In the genomic region with DNA sequence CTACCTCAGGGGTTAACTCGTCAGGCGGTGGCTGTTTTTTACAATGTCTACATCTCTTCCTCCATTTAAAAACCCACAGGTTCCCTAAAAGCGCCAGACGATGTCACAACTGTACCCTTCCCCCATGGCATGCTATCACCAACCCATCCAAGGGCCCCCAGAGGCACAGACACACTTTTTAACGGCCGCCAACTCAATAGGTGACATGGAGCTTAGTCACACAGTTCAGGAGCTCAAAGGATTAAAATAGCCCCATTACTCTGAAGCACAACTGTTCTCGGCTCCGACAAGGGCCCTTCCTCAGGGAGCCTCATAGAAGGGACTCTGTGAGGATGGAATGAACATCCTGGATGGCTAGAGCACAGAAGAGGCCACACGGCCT, we compare ENCODE assay signal across 11 cellular contexts. TPM values are rescaled to one million over a fixed set of nuclear protein-coding genes. Genes with fewer than 3 reads are reported as not detected.
DNase-seq lines count a peak whose midpoint lies in the region; ATAC-seq and TF ChIP-seq lines count a peak whose summit lies in the region.
"Had no signal": no experiment of that assay in that cellular context is flagged by ENCODE, and none has a peak within 500 bp of the region (broad histone marks: within the 10 kb centered on the region; RNA-seq: fewer than 3 reads in every experiment).

No MANE protein-coding gene starts in this region.

- H3F3A ChIP-seq in GM23248 (ENCODE audit: insufficient read depth) (no peaks in the 10 kb centered on the region), PC-3 (ENCODE audit: low read length, unreplicated experiment) (no peaks in the 10 kb centered on the region), GM23338 (replicated peaks; ENCODE audit: low read depth) (no peaks in the 10 kb centered on the region)

- CTCF ChIA-PET in PC-3 (lab: Charles Lee) = no interaction called here

- H2AFZ ChIP-seq in GM23248 = no peak overlapping the region
- no peak overlapping the region for H2AFZ ChIP-seq in PC-3 (ENCODE audit: low read length)
- H2AFZ ChIP-seq in GM23338 = no peak overlapping the region

- peaks cover 22% of the 10 kb centered on the region for H3K36me3 Mint-ChIP-seq in GM23338 (ENCODE audit: low read depth)

- H3K4me3 Mint-ChIP-seq in GM23338 = no peak overlapping the region
- H3K4me3 Mint-ChIP-seq: nephron progenitor cell had no signal

- H4K20me1 ChIP-seq in GM23248 (ENCODE audit: insufficient read depth) = no peaks in the 10 kb centered on the region
- H4K20me1 ChIP-seq in PC-3 (ENCODE audit: low read length) = no peaks in the 10 kb centered on the region
- H4K20me1 ChIP-seq in GM23338 (replicated peaks; ENCODE audit: insufficient read depth) = no peaks in the 10 kb centered on the region

- 9 to 15% methylated on average over 6 to 9 of the region's 9 CpGs for WGBS in GM23248 (ENCODE audit: low coverage in 1 of 2, low lambda C conversion rate in 2 of 2, missing lambda C conversion rate in 2 of 2), 2 experiments

- no peaks in the 10 kb centered on the region for H3K36me3 ChIP-seq in GM23248 (ENCODE audit: low read depth)
- H3K36me3 ChIP-seq in PC-3 (ENCODE audit: low read depth, low read length) = no peaks in the 10 kb centered on the region
- H3K36me3 ChIP-seq in GM23338 (ENCODE audit: insufficient read depth) = no peaks in the 10 kb centered on the region

- H3K9me3 ChIP-seq in GM23248 (ENCODE audit: low read depth) (no peaks in the 10 kb centered on the region), PC-3 (ENCODE audit: low read length) (no peaks in the 10 kb centered on the region)

- H3K9me3 Mint-ChIP-seq in GM23338 = peaks cover 15% of the 10 kb centered on the region

- no peak overlapping the region for H3K27ac Mint-ChIP-seq in GM23338
- H3K27ac Mint-ChIP-seq: nephron progenitor cell had no signal

- peak; percentile 39 for DNase-seq in COLO829 (ENCODE audit: low spot score)
- peak; percentile 69 for DNase-seq in GM23248
- DNase-seq in PC-3 = peak; percentile 77
- peak; percentile 48 for DNase-seq in medulla oblongata (ENCODE audit: extremely low spot score)
- no peak for DNase-seq in effector CD8-positive, alpha-beta T cell (lab: John Stamatoyannopoulos, UW)
- DNase-seq in GM23338 (ENCODE audit: low spot score) = no peak
- DNase-seq: foreskin melanocyte, NCI-H1092, nephron progenitor cell had no signal

- H3K4me3 ChIP-seq in GM23248 = no peak overlapping the region
- 0 out of 2 replicates have a peak overlapping the region, but pooled peaks have one; percentile 13 for H3K4me3 ChIP-seq in PC-3 (ENCODE audit: low read length)
- H3K4me3 ChIP-seq in GM23338 = no peak overlapping the region

- H3K27ac ChIP-seq in GM23248 (no peak overlapping the region), PC-3 (ENCODE audit: low read length) (peak overlapping the region; percentile 60), GM23338 (ENCODE audit: low read depth) (no peak overlapping the region)

- intact Hi-C loops in PC-3 (cut with micrococcal nuclease) = no loop called here

- peak; percentile 94 for ATAC-seq in PC-3
- ATAC-seq in HG02970 (IDR thresholded peaks at IDR 0.05; ENCODE audit: low FRiP score, unreplicated experiment) = no peak
- no peak for ATAC-seq in GM18519 (IDR thresholded peaks at IDR 0.05; ENCODE audit: low FRiP score, unreplicated experiment)
- ATAC-seq in GM23338 = no peak

- in situ Hi-C loops in GM23248 (cut with MboI) = loop anchor here (25.0 kb wide), 1 partner anchor 288 kb away; no protein-coding TSS in a partner anchor

- H3K79me2 ChIP-seq in GM23248 (ENCODE audit: insufficient read depth) (peaks cover 35% of the 10 kb centered on the region), PC-3 (ENCODE audit: low read length) (no peaks in the 10 kb centered on the region), GM23338 (replicated peaks; ENCODE audit: insufficient read depth) (no peaks in the 10 kb centered on the region)

- H3K9me2 ChIP-seq in GM23248 (ENCODE audit: insufficient read depth) (no peaks in the 10 kb centered on the region), PC-3 (replicated peaks; ENCODE audit: low read length) (no peaks in the 10 kb centered on the region), GM23338 (ENCODE audit: insufficient read depth) (no peaks in the 10 kb centered on the region)

- H3K9ac ChIP-seq in GM23248 = no peak overlapping the region
- no peak overlapping the region for H3K9ac ChIP-seq in PC-3 (ENCODE audit: low read length)

- POLR2A ChIA-PET in PC-3 (lab: Charles Lee; ENCODE audit: unreplicated experiment) = no interaction called here

- H3K4me1 ChIP-seq in GM23248 (ENCODE audit: insufficient read depth) (0 out of 2 replicates have a peak, but pooled peaks cover 9% of the 10 kb centered on the region), PC-3 (ENCODE audit: insufficient read depth, low read length) (peaks cover 14% of the 10 kb centered on the region), GM23338 (ENCODE audit: insufficient read depth) (no peaks in the 10 kb centered on the region)

- no peaks in the 10 kb centered on the region; the same call in 2 of the 3 replicates for H3K4me1 Mint-ChIP-seq in GM23338

- no peaks in the 10 kb centered on the region for H3K27me3 Mint-ChIP-seq in GM23338 (ENCODE audit: insufficient read depth, low read depth, poor library complexity)

- no peak overlapping the region for H3K4me2 ChIP-seq in GM23248 (ENCODE audit: unreplicated experiment)
- peak overlapping the region; percentile 53 for H3K4me2 ChIP-seq in PC-3 (ENCODE audit: low read length)
- no peak overlapping the region for H3K4me2 ChIP-seq in GM23338

- H3K27me3 ChIP-seq in GM23248 (replicated peaks; ENCODE audit: insufficient read depth) = no peaks in the 10 kb centered on the region
- H3K27me3 ChIP-seq in PC-3 (ENCODE audit: low read length) = no peaks in the 10 kb centered on the region
- H3K27me3 ChIP-seq in GM23338 (ENCODE audit: insufficient read depth) = no peaks in the 10 kb centered on the region

- no TSS peak for BruUV-seq in PC-3 (replicated peaks; lab: Mats Ljungman, UMichigan)

- TF ChIP-seq CTCF in PC-3 (conservative IDR thresholded peaks at IDR 0.05; ENCODE audit: low read depth, low read length) = no peak
- no peak for TF ChIP-seq CTCF in GM23338 (conservative IDR thresholded peaks at IDR 0.05; ENCODE audit: low read depth in 2 of 2)

TF ChIP-seq in GM23338, 12 proteins besides CTCF, POLR2A, EP300 and RAD21:
- TF ChIP-seq, protein P1, sequence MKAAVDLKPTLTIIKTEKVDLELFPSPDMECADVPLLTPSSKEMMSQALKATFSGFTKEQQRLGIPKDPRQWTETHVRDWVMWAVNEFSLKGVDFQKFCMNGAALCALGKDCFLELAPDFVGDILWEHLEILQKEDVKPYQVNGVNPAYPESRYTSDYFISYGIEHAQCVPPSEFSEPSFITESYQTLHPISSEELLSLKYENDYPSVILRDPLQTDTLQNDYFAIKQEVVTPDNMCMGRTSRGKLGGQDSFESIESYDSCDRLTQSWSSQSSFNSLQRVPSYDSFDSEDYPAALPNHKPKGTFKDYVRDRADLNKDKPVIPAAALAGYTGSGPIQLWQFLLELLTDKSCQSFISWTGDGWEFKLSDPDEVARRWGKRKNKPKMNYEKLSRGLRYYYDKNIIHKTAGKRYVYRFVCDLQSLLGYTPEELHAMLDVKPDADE (IDR thresholded peaks at IDR 0.05) = no peak

RNA-seq across cellular contexts. Expression of a gene that starts 12.4 kb away (rescaled TPM):
- 32.2 and 39.0 TPM in 2 replicates for total RNA-seq in GM23248 (2014; rRNA removed; shearing (Covaris generic))
- 85.9 and 87.9 TPM in 2 replicates for polyA plus RNA-seq in GM23248 (2016; fragmentation: Nextera tagmentation; extraction: Ambion mirVana)
- total RNA-seq in PC-3 (2014; rRNA removed) = 20.7 and 24.5 TPM in 2 replicates
- total RNA-seq in GM23338 (2014; rRNA removed; shearing (Covaris generic)) = 10.4 and 15.3 TPM in 2 replicates
- polyA plus RNA-seq in GM23338 (2016; fragmentation: Nextera tagmentation; extraction: Ambion mirVana) = 21.5 and 21.9 TPM in 2 replicates

Comparison
In these comparisons a context has a peak if more than half of its experiments do, and no peak if none do; other contexts are left out.
1. DNase-seq: peak in COLO829 (single experiment), GM23248 (single experiment), PC-3 (single experiment) and medulla oblongata (single experiment); none in effector CD8-positive, alpha-beta T cell (single experiment) and GM23338 (single experiment).